In genomic region chr18:80108739-80109675, GRCh38 we compare ENCODE assay signal across 8 cellular contexts. TPM values are rescaled to one million over a fixed set of nuclear protein-coding genes. Genes with fewer than 3 reads are reported as not detected.
A peak's percentile ranks its signal among the peaks of the same experiment; 100 is the strongest.
DNase-seq lines count a peak whose midpoint lies in the region; ATAC-seq, FAIRE-seq and TF ChIP-seq lines count a peak whose summit lies in the region.

A gene with protein sequence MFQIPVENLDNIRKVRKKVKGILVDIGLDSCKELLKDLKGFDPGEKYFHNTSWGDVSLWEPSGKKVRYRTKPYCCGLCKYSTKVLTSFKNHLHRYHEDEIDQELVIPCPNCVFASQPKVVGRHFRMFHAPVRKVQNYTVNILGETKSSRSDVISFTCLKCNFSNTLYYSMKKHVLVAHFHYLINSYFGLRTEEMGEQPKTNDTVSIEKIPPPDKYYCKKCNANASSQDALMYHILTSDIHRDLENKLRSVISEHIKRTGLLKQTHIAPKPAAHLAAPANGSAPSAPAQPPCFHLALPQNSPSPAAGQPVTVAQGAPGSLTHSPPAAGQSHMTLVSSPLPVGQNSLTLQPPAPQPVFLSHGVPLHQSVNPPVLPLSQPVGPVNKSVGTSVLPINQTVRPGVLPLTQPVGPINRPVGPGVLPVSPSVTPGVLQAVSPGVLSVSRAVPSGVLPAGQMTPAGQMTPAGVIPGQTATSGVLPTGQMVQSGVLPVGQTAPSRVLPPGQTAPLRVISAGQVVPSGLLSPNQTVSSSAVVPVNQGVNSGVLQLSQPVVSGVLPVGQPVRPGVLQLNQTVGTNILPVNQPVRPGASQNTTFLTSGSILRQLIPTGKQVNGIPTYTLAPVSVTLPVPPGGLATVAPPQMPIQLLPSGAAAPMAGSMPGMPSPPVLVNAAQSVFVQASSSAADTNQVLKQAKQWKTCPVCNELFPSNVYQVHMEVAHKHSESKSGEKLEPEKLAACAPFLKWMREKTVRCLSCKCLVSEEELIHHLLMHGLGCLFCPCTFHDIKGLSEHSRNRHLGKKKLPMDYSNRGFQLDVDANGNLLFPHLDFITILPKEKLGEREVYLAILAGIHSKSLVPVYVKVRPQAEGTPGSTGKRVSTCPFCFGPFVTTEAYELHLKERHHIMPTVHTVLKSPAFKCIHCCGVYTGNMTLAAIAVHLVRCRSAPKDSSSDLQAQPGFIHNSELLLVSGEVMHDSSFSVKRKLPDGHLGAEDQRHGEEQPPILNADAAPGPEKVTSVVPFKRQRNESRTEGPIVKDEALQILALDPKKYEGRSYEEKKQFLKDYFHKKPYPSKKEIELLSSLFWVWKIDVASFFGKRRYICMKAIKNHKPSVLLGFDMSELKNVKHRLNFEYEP (plus strand): TSS chr18:80109262. CDS start chr18:80117543, 8,281 bp downstream.

- H3K36me3 ChIP-seq in GM06990 (ENCODE audit: control insufficient read depth, insufficient read depth, low read length) (no peaks in the 10 kb centered on the region), pancreas (no peaks in the 10 kb centered on the region), tibial artery (no peaks in the 10 kb centered on the region)

- peak; percentile 85 for DNase-seq in GM06990 (ENCODE audit: extremely low read depth, insufficient read length)
- peak; percentile 98 for DNase-seq in HFFc6
- peak; percentile 89 for DNase-seq in NB4 (ENCODE audit: low read depth)
- DNase-seq in SKM-1 treated with dmso at 0.1 percent for 144 hours (lab: John Stamatoyannopoulos, UW; ENCODE audit: unreplicated experiment) = peak; percentile 94
- DNase-seq in Right ventricle myocardium superior = peak; percentile 81
- peak; percentile 72 to 91 (median 84) for DNase-seq in pancreas
- peak; percentile 84 to 94 for DNase-seq in tibial artery

- no peaks in the 10 kb centered on the region; the same call in 1 of the 2 replicates for H3K36me3 Mint-ChIP-seq in HFFc6 (ENCODE audit: low read depth)
- H3K36me3 Mint-ChIP-seq in activated naive CD8-positive, alpha-beta T cell = peaks cover 5% of the 10 kb centered on the region

- peak within 1 kb of the TSS; percentile 84 to 90 (median 88) for H3K27ac ChIP-seq in pancreas
- H3K27ac ChIP-seq in tibial artery = peak within 1 kb of the TSS; percentile 81 to 92

- 3% methylated on average over 28 to 75 of the region's 76 CpGs for WGBS in pancreas, 2 donors

- H3K27ac Mint-ChIP-seq in HFFc6 = peak within 1 kb of the TSS; percentile 91
- peak within 1 kb of the TSS; percentile 91 for H3K27ac Mint-ChIP-seq in activated naive CD8-positive, alpha-beta T cell

- peaks cover 5% of the 10 kb centered on the region for H3K27me3 Mint-ChIP-seq in HFFc6 (ENCODE audit: insufficient read depth)
- H3K27me3 Mint-ChIP-seq in activated naive CD8-positive, alpha-beta T cell = no peaks in the 10 kb centered on the region

- peak; percentile 47 for FAIRE-seq in pancreas (lab: Jason Lieb, UNC)

- H3K27me3 ChIP-seq in GM06990 (replicated peaks; ENCODE audit: control insufficient read depth, insufficient read depth, low read length) (no peaks in the 10 kb centered on the region), pancreas (no peaks in the 10 kb centered on the region), tibial artery (no peaks in the 10 kb centered on the region)

- H3K4me3 Mint-ChIP-seq in HFFc6 = peak within 1 kb of the TSS; percentile 87
- H3K4me3 Mint-ChIP-seq in activated naive CD8-positive, alpha-beta T cell = peak within 1 kb of the TSS; percentile 84

- intact Hi-C loops in Right ventricle myocardium superior (cut with DNase I) = no loop called here
- intact Hi-C loops in pancreas (cut with DNase I) = no loop called here
- intact Hi-C loops in tibial artery (cut with DNase I; ENCODE audit: low total_unique reads) = loop anchor here (2.0 to 10.0 kb wide), 2 partner anchors 76 to 154 kb away; partner anchors contain the start of gene SLC66A2

- TF ChIP-seq POLR2A in NB4 (IDR thresholded peaks at IDR 0.05; ENCODE audit: extremely low read depth, insufficient read length) = peak; percentile 49

- no peak for TF ChIP-seq CTCF in GM06990 (IDR thresholded peaks at IDR 0.05; ENCODE audit: insufficient read depth, low read length, poor library complexity, severe bottlenecking)
- no peak for TF ChIP-seq CTCF in HFFc6 (IDR thresholded peaks at IDR 0.05)
- TF ChIP-seq CTCF in NB4 (IDR thresholded peaks at IDR 0.05; ENCODE audit: low read depth, low read length) = no peak
- no peak for TF ChIP-seq CTCF in pancreas (IDR thresholded peaks at IDR 0.05)
- no peak for TF ChIP-seq CTCF in tibial artery (IDR thresholded peaks at IDR 0.05)

- H3K9me3 ChIP-seq in pancreas (no peaks in the 10 kb centered on the region), tibial artery (no peaks in the 10 kb centered on the region)

- peaks cover 0 to 15% (median 6%) of the 10 kb centered on the region in 3 donors for H3K4me1 ChIP-seq in pancreas
- peaks cover 0 to 33% (median 17%) of the 10 kb centered on the region in 4 donors for H3K4me1 ChIP-seq in tibial artery

- H3K4me3 ChIP-seq in GM06990 (replicated peaks; ENCODE audit: low read depth, low read length) = peak within 1 kb of the TSS; percentile 88
- H3K4me3 ChIP-seq in NB4 (ENCODE audit: low read depth, low read length) = peak within 1 kb of the TSS; percentile 75
- peak within 1 kb of the TSS; percentile 37 to 64 (median 54) for H3K4me3 ChIP-seq in pancreas
- H3K4me3 ChIP-seq in tibial artery = peak within 1 kb of the TSS; percentile 63 to 69

- no peaks in the 10 kb centered on the region for H3K9me3 Mint-ChIP-seq in HFFc6
- no peaks in the 10 kb centered on the region for H3K9me3 Mint-ChIP-seq in activated naive CD8-positive, alpha-beta T cell (ENCODE audit: low read depth)

- H3K4me1 Mint-ChIP-seq in HFFc6 (ENCODE audit: low read depth) = peaks cover 48% of the 10 kb centered on the region
- peaks cover 48% of the 10 kb centered on the region for H3K4me1 Mint-ChIP-seq in activated naive CD8-positive, alpha-beta T cell (ENCODE audit: low read depth)

- ATAC-seq in Right ventricle myocardium superior (ENCODE audit: poor library complexity) = peak; percentile 86
- peak; percentile 77 to 87 (median 86) for ATAC-seq in pancreas

RNA-seq across cellular contexts. Expression of the gene that starts here (rescaled TPM):
- 10 to 100 TPM; 11.5 to 15.6 (median 14.3) TPM for total RNA-seq in HFFc6 (2021; fragmentation: NEBNext Ultra II Directional; extraction: Animal tissue kit (Norgen Biotek cat#: 25700))
- total RNA-seq in Right ventricle myocardium superior (6.8 TPM), pancreas (1 to 10 TPM; 5.9 to 8.4 (median 7.0) TPM)
- 1 to 10 TPM; 4.2 to 4.7 TPM for polyA plus RNA-seq in pancreas

Comparison
In these comparisons a context has a peak if more than half of its experiments do, and no peak if none do; other contexts are left out.
1. Peak in every context shown above with its lines: DNase-seq, ATAC-seq, H3K4me3 ChIP-seq and H3K27ac ChIP-seq.